In the genomic region with DNA sequence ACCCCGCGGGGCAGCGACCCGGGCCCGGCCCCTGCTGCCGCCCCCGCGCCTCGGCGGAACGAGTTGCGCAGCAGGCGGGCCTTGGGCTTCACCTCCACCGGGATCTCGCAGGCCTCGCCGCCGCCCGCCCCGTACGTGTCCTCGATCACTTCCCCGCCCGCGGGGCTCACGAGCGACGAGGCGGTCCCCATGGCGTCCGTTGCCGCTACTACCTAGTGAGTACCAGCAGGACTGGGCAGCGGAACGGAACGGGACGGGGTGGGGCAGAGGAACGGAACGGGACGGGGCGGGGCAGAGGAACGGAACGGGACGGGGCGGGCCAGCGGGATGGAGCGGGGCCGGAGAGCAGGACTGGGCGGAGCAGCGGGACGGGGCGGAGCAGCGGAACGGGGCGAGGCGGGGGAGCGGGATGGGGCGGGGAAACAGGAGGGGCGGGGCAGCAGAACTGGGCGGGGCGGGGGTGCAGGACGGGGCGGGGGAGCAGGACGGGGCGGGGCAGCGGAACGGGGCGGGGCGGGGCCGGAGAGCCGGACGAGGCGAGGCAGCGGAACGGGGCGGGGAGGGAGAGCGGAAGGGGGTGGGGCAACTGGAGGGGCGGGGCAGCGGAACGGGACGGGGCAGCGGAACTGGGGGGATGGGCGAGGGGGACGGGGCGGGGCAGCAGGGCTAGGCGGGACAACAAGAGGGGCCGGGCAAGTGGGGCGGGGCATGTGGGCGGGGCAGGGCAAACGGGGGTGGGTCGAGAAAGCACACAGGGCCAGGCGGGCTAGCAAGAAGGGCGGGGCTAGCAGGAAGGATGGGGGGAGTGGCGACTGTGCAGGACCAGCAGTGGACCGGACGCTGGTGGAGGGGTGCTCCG, we compare ENCODE assay signal across 8 cellular contexts. TPM values are rescaled to one million over a fixed set of nuclear protein-coding genes. Genes with fewer than 3 reads are reported as not detected.
DNase-seq lines count a peak whose midpoint lies in the region; ATAC-seq and TF ChIP-seq lines count a peak whose summit lies in the region.

A gene with protein sequence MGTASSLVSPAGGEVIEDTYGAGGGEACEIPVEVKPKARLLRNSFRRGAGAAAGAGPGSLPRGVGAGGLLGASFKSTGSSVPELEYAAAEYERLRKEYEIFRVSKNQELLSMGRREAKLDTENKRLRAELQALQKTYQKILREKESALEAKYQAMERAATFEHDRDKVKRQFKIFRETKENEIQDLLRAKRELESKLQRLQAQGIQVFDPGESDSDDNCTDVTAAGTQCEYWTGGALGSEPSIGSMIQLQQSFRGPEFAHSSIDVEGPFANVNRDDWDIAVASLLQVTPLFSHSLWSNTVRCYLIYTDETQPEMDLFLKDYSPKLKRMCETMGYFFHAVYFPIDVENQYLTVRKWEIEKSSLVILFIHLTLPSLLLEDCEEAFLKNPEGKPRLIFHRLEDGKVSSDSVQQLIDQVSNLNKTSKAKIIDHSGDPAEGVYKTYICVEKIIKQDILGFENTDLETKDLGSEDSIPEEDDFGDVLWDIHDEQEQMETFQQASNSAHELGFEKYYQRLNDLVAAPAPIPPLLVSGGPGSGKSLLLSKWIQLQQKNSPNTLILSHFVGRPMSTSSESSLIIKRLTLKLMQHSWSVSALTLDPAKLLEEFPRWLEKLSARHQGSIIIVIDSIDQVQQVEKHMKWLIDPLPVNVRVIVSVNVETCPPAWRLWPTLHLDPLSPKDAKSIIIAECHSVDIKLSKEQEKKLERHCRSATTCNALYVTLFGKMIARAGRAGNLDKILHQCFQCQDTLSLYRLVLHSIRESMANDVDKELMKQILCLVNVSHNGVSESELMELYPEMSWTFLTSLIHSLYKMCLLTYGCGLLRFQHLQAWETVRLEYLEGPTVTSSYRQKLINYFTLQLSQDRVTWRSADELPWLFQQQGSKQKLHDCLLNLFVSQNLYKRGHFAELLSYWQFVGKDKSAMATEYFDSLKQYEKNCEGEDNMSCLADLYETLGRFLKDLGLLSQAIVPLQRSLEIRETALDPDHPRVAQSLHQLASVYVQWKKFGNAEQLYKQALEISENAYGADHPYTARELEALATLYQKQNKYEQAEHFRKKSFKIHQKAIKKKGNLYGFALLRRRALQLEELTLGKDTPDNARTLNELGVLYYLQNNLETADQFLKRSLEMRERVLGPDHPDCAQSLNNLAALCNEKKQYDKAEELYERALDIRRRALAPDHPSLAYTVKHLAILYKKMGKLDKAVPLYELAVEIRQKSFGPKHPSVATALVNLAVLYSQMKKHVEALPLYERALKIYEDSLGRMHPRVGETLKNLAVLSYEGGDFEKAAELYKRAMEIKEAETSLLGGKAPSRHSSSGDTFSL (N-terminal part only) (minus strand): TSS at position 245 of the 859 bp plus-strand sequence. CDS start 54 bp downstream, at position 191.

- no peaks in the 10 kb centered on the region for H3K27me3 ChIP-seq in trophoblast cell (ENCODE audit: insufficient read depth, low read length)

- H3K36me3 Mint-ChIP-seq in activated naive CD8-positive, alpha-beta T cell treated with anti-CD3 and anti-CD28 coated beads, Interleukin-2, amount 50 U/mL, for 24 hours (ENCODE audit: low read depth): peaks cover 12% of the 10 kb centered on the region
- H3K36me3 Mint-ChIP-seq in type B pancreatic cell: peaks cover 14% of the 10 kb centered on the region

- peak within 1 kb of the TSS; percentile 98 for H2AFZ ChIP-seq in trophoblast cell (ENCODE audit: insufficient read depth, low read length, poor library complexity)

- H3K4me1 Mint-ChIP-seq in activated naive CD8-positive, alpha-beta T cell treated with anti-CD3 and anti-CD28 coated beads, Interleukin-2, amount 50 U/mL, for 24 hours: peaks cover 44% of the 10 kb centered on the region
- H3K4me1 Mint-ChIP-seq in type B pancreatic cell (ENCODE audit: unreplicated experiment): peaks cover 18% of the 10 kb centered on the region

- H3K9ac ChIP-seq in trophoblast cell (ENCODE audit: low read length): peak within 1 kb of the TSS; percentile 73

- peak within 1 kb of the TSS; percentile 97 for H3K27ac ChIP-seq in trophoblast cell (ENCODE audit: low read depth, low read length)

- H3K4me3 ChIP-seq in GM12865 (ENCODE audit: low read depth, low read length): peak within 1 kb of the TSS; percentile 83
- peak within 1 kb of the TSS; percentile 100 for H3K4me3 ChIP-seq in trophoblast cell (ENCODE audit: low read depth, low read length)

- H2BK120ac ChIP-seq in trophoblast cell (ENCODE audit: insufficient read depth, low read length, poor library complexity): peak within 1 kb of the TSS; percentile 68

- peak; percentile 1 for TF ChIP-seq CTCF in GM12865 (IDR thresholded peaks at IDR 0.05; ENCODE audit: insufficient read depth, low read depth, low read length, missing control alignments)
- TF ChIP-seq CTCF in type B pancreatic cell (conservative IDR thresholded peaks at IDR 0.05): peak; percentile 55

- no peaks in the 10 kb centered on the region for H3K36me3 ChIP-seq in trophoblast cell (ENCODE audit: control insufficient read depth in 1 of 2, insufficient read depth in 2 of 2, low read length in 2 of 2)

- peak within 1 kb of the TSS; percentile 98 for H4K8ac ChIP-seq in trophoblast cell (ENCODE audit: low read depth, low read length)

- peak within 1 kb of the TSS; percentile 87 for H3K4me3 Mint-ChIP-seq in activated naive CD8-positive, alpha-beta T cell treated with anti-CD3 and anti-CD28 coated beads, Interleukin-2, amount 50 U/mL, for 24 hours
- peak within 1 kb of the TSS; percentile 96 for H3K4me3 Mint-ChIP-seq in type B pancreatic cell

- peak within 1 kb of the TSS; percentile 85 for H3K4ac ChIP-seq in trophoblast cell (ENCODE audit: low read depth, low read length)

- peaks cover 10% of the 10 kb centered on the region for H3K79me2 ChIP-seq in trophoblast cell (ENCODE audit: control insufficient read depth, insufficient read depth, low read length, poor library complexity)

- peak within 1 kb of the TSS; percentile 96 for H2BK5ac ChIP-seq in trophoblast cell (ENCODE audit: low read depth, low read length, poor library complexity)

- no CpG with 5 or more reads among the region's 96 CpGs for WGBS in trophoblast cell (ENCODE audit: extremely low coverage, insufficient coverage, insufficient read length)

- H3K23ac ChIP-seq in trophoblast cell (ENCODE audit: low read length): no peak within 1 kb of the TSS

- H2BK12ac ChIP-seq in trophoblast cell (ENCODE audit: low read length): no peak within 1 kb of the TSS

- H3K79me1 ChIP-seq in trophoblast cell (ENCODE audit: low read length): peaks cover 10% of the 10 kb centered on the region

- H3K9me3 ChIP-seq in trophoblast cell (ENCODE audit: insufficient read depth, low read depth, low read length): no peaks in the 10 kb centered on the region

- no peak within 1 kb of the TSS for H2AK5ac ChIP-seq in trophoblast cell (ENCODE audit: low read length)

- DNase-seq in GM12865 (ENCODE audit: low read depth): peak; percentile 99
- peak; percentile 71 to 86 (median 82) for DNase-seq in NCI-H1417 (lab: John Stamatoyannopoulos, UW)
- peak; percentile 95 for DNase-seq in SW480 (ENCODE audit: low spot score)
- peak; percentile 96 for DNase-seq in activated naive CD8-positive, alpha-beta T cell treated with anti-CD3 and anti-CD28 coated beads, Interleukin-2, amount 50 U/mL, for 24 hours
- peak; percentile 97 for DNase-seq in Right ventricle myocardium superior
- peak; percentile 83 to 88 for DNase-seq in trophoblast cell
- DNase-seq in type B pancreatic cell (ENCODE audit: extremely low spot score, unreplicated experiment): peak; percentile 95

- H4K12ac ChIP-seq in trophoblast cell (ENCODE audit: low read depth, low read length): peak within 1 kb of the TSS; percentile 94

- H3K18ac ChIP-seq in trophoblast cell (ENCODE audit: low read length): peak within 1 kb of the TSS; percentile 92

- peak; percentile 82 for ATAC-seq in HG02759 (IDR thresholded peaks at IDR 0.05; ENCODE audit: unreplicated experiment)
- peak; percentile 89 for ATAC-seq in activated naive CD8-positive, alpha-beta T cell treated with anti-CD3 and anti-CD28 coated beads, Interleukin-2, amount 50 U/mL, for 24 hours
- ATAC-seq in Right ventricle myocardium superior (ENCODE audit: poor library complexity): peak; percentile 92

- peak within 1 kb of the TSS; percentile 75 for H3K27ac Mint-ChIP-seq in activated naive CD8-positive, alpha-beta T cell treated with anti-CD3 and anti-CD28 coated beads, Interleukin-2, amount 50 U/mL, for 24 hours
- H3K27ac Mint-ChIP-seq in type B pancreatic cell: peak within 1 kb of the TSS; percentile 90

- H3K4me2 ChIP-seq in trophoblast cell (ENCODE audit: low read length): peak within 1 kb of the TSS; percentile 87

- H3K4me1 ChIP-seq in trophoblast cell (ENCODE audit: control insufficient read depth in 1 of 2, insufficient read depth in 2 of 2, low read length in 2 of 2): peaks cover 4 to 5% of the 10 kb centered on the region in 2 experiments

- intact Hi-C loops in Right ventricle myocardium superior (cut with DNase I): loop anchor here (10.0 kb wide), 1 partner anchor 862 kb away; no protein-coding TSS in a partner anchor

- peak within 1 kb of the TSS; percentile 94 for H3K14ac ChIP-seq in trophoblast cell (ENCODE audit: low read length)

- H4K91ac ChIP-seq in trophoblast cell (ENCODE audit: low read depth, low read length): peak within 1 kb of the TSS; percentile 79

- H3K9me3 Mint-ChIP-seq in activated naive CD8-positive, alpha-beta T cell treated with anti-CD3 and anti-CD28 coated beads, Interleukin-2, amount 50 U/mL, for 24 hours: no peaks in the 10 kb centered on the region
- no peaks in the 10 kb centered on the region for H3K9me3 Mint-ChIP-seq in type B pancreatic cell

- H3K27me3 Mint-ChIP-seq in activated naive CD8-positive, alpha-beta T cell treated with anti-CD3 and anti-CD28 coated beads, Interleukin-2, amount 50 U/mL, for 24 hours: no peaks in the 10 kb centered on the region
- no peaks in the 10 kb centered on the region for H3K27me3 Mint-ChIP-seq in type B pancreatic cell

RNA-seq across cellular contexts. Expression of the gene that starts here (rescaled TPM):
- total RNA-seq in Right ventricle myocardium superior: 9.3 TPM
- polyA plus RNA-seq in trophoblast cell (2013): 13.7 and 14.7 TPM in 2 replicates
- 9.1 and 22.4 TPM in 2 replicates for total RNA-seq in type B pancreatic cell (ENCODE audit: low replicate concordance)

Comparison
In these comparisons a context has a peak if more than half of its experiments do, and no peak if none do; other contexts are left out.
1. Peak in every context shown above with its lines: DNase-seq, ATAC-seq, H3K4me3 ChIP-seq and H3K27ac ChIP-seq.